In genomic region chr1:160191756-160192155, GRCh38 we compare ENCODE assay signal across 31 cellular contexts. TPM values are rescaled to one million over a fixed set of nuclear protein-coding genes. Genes with fewer than 3 reads are reported as not detected.
"Had no signal": no experiment of that assay in that cellular context is flagged by ENCODE, and none has a peak within 500 bp of the region (broad histone marks: within the 10 kb centered on the region; RNA-seq: fewer than 3 reads in every experiment).

No MANE protein-coding gene starts in this region.

- H3K27ac ChIP-seq: colonic mucosa, epithelial cell of prostate, hepatocyte, lower lobe of right lung, parathyroid adenoma, prostate gland, skin epidermis, spleen, testis, tibial nerve, upper lobe of right lung, uterus had no signal

- H3K27me3 ChIP-seq: colonic mucosa, gastroesophageal sphincter, heart left ventricle, hepatocyte, sigmoid colon, spleen, testis, tibial nerve, upper lobe of right lung, uterus had no signal

- ATAC-seq: esophagus mucosa; gastroesophageal sphincter; heart left ventricle; left colon; left ventricle myocardium superior; lower lobe of right lung; natural killer cell treated with Interleukin-12 subunit alpha and Interleukin-12 subunit beta and Interleukin-15 and Interleukin-18, amount 100 ng/mL, for 72 hours; right cardiac atrium; stimulated activated memory B cell treated with anti-CD40 and anti-IgM and Interleukin-4, amounts not matched to agents 10 μg/mL and 1 μg/mL and 100 μg/mL, for 72 hours; stimulated activated naive CD8-positive, alpha-beta T cell treated with anti-CD3 and anti-CD28 coated beads, Interleukin-15, Interleukin-2, amounts not matched to agents 100 U/mL and 50 U/mL, for 24 hours; upper lobe of right lung had no signal

- H3K4me1 ChIP-seq: colonic mucosa had no signal

- H3K36me3 ChIP-seq: colonic mucosa, gastroesophageal sphincter, heart left ventricle, lower lobe of right lung, prostate gland, sigmoid colon, spleen, tibial nerve, upper lobe of right lung, uterus had no signal

- H3K4me3 ChIP-seq: colonic mucosa, gastroesophageal sphincter, heart left ventricle, hepatocyte, lower lobe of right lung, prostate gland, sigmoid colon, skin epidermis, spleen, testis, tibial nerve, upper lobe of right lung, uterus had no signal

- H3K9me3 ChIP-seq: colonic mucosa, gastroesophageal sphincter, heart left ventricle, lower lobe of right lung, prostate gland, sigmoid colon, spleen, testis, tibial nerve, upper lobe of right lung, uterus had no signal

- DNase-seq: colonic mucosa; effector CD8-positive, alpha-beta T cell; endodermal cell; foreskin fibroblast; heart left ventricle; left colon; left ventricle myocardium superior; lower lobe of right lung; right cardiac atrium; sigmoid colon; spleen; stimulated activated CD4-positive, alpha-beta T cell treated with anti-CD3 and anti-CD28 coated beads, Interleukin-4, amount 100 ng/mL, for 4 hours; stimulated activated naive CD8-positive, alpha-beta T cell treated with anti-CD3 and anti-CD28 coated beads, Interleukin-15, Interleukin-2, amounts not matched to agents 100 U/mL and 50 U/mL, for 24 hours; testis; upper lobe of right lung; uterus had no signal

RNA-seq across cellular contexts. Expression of gene CASQ1, which starts 1.4 kb away (rescaled TPM):
- total RNA-seq: colonic mucosa; hepatocyte; kidney epithelial cell; mononuclear cell; natural killer cell treated with Interleukin-12 subunit alpha and Interleukin-12 subunit beta and Interleukin-15 and Interleukin-18, amount 100 ng/mL, for 72 hours; renal cortical epithelial cell had no signal

RNA-seq across cellular contexts. Expression of gene ATP1A4, which starts 40.4 kb away (rescaled TPM):
- total RNA-seq: chondrocyte; colonic mucosa; esophagus mucosa; kidney epithelial cell; left colon; left ventricle myocardium superior; natural killer cell treated with Interleukin-12 subunit alpha and Interleukin-12 subunit beta and Interleukin-15 and Interleukin-18, amount 100 ng/mL, for 72 hours; osteoblast; renal cortical epithelial cell had no signal
